In genomic region chr1:149103109-149104081, GRCh38 we compare ENCODE assay signal across 8 cellular contexts. TPM values are rescaled to one million over a fixed set of nuclear protein-coding genes. Genes with fewer than 3 reads are reported as not detected.
A peak's percentile ranks its signal among the peaks of the same experiment; 100 is the strongest.
DNase-seq lines count a peak whose midpoint lies in the region; ATAC-seq and TF ChIP-seq lines count a peak whose summit lies in the region.
"Not testable (repeated sequence)": the region's sequence is repeated elsewhere in the genome, so short reads cannot be mapped to it uniquely, and the experiment has no call there.

Gene NBPF9 (minus strand): TSS chr1:149103551. CDS start chr1:149082139, 21,412 bp downstream.

- not testable (repeated sequence) for H3K9me3 Mint-ChIP-seq in Caco-2 (ENCODE audit: unreplicated experiment); activated T-helper 17 cell treated with anti-CD3 and anti-CD28 coated beads, Interleukin-2, amount 50 U/mL, for 72 hours; naive thymus-derived CD4-positive, alpha-beta T cell

- not testable (repeated sequence) for BruUV-seq in Caco-2 (replicated peaks; lab: Mats Ljungman, UMichigan)

- peak; percentile 36 for TF ChIP-seq POLR2A in Raji (IDR thresholded peaks at IDR 0.05; ENCODE audit: insufficient read depth, low read depth, low read length)

- intact Hi-C loops in Caco-2 (cut with micrococcal nuclease; ENCODE audit: unreplicated experiment); naive thymus-derived CD4-positive, alpha-beta T cell (cut with micrococcal nuclease): not testable (repeated sequence)

- DNase-seq in Caco-2 (peak; percentile 59 to 60), HL-60 (ENCODE audit: low read depth in 1 of 2, low spot score in 1 of 2) (peak; percentile 4 to 32), fibroblast of gingiva (ENCODE audit: low read depth) (peak; percentile 46)
- DNase-seq in naive thymus-derived CD4-positive, alpha-beta T cell: peak; percentile 38 to 61 (median 56)
- DNase-seq in stimulated activated CD8-positive, alpha-beta memory T cell treated with anti-CD3 and anti-CD28 coated beads, Interleukin-4, amount 100 ng/mL, for 24 hours (ENCODE audit: low read depth): peak; percentile 20

- peak within 1 kb of the TSS; percentile 42 for H3K4me3 ChIP-seq in Caco-2 (ENCODE audit: low read depth, low read length)
- peak within 1 kb of the TSS; percentile 44 for H3K4me3 ChIP-seq in HL-60 (replicated peaks; ENCODE audit: insufficient read depth, low read length)
- not testable (repeated sequence) for H3K4me3 ChIP-seq in naive thymus-derived CD4-positive, alpha-beta T cell (ENCODE audit: low read length)

- H3K36me3 Mint-ChIP-seq in Caco-2 (ENCODE audit: insufficient read depth, unreplicated experiment); activated T-helper 17 cell treated with anti-CD3 and anti-CD28 coated beads, Interleukin-2, amount 50 U/mL, for 72 hours (ENCODE audit: low read depth); naive thymus-derived CD4-positive, alpha-beta T cell: not testable (repeated sequence)

- H3K4me3 Mint-ChIP-seq in Caco-2 (ENCODE audit: unreplicated experiment): peak within 1 kb of the TSS; percentile 81
- peak within 1 kb of the TSS; percentile 94 for H3K4me3 Mint-ChIP-seq in activated T-helper 17 cell treated with anti-CD3 and anti-CD28 coated beads, Interleukin-2, amount 50 U/mL, for 72 hours
- H3K4me3 Mint-ChIP-seq in naive thymus-derived CD4-positive, alpha-beta T cell: peak within 1 kb of the TSS; percentile 87 to 100 (median 98)

- H3K27ac ChIP-seq in HL-60 (replicated peaks): peak within 1 kb of the TSS; percentile 55; the same call in 1 of the 2 replicates
- not testable (repeated sequence) for H3K27ac ChIP-seq in naive thymus-derived CD4-positive, alpha-beta T cell (ENCODE audit: low read depth, low read length)

- TF ChIP-seq CTCF in Caco-2 (IDR thresholded peaks at IDR 0.05; ENCODE audit: insufficient read depth in 1 of 2, low read depth in 1 of 2, low read length in 1 of 2, severe bottlenecking in 1 of 2, unreplicated experiment in 1 of 2); HL-60 (IDR thresholded peaks at IDR 0.05; ENCODE audit: insufficient read depth, low read length): not testable (repeated sequence)

- not testable (repeated sequence) for H3K27me3 Mint-ChIP-seq in Caco-2 (ENCODE audit: insufficient read depth, unreplicated experiment); activated T-helper 17 cell treated with anti-CD3 and anti-CD28 coated beads, Interleukin-2, amount 50 U/mL, for 72 hours; naive thymus-derived CD4-positive, alpha-beta T cell

- H3K27me3 ChIP-seq in Caco-2 (replicated peaks; ENCODE audit: control insufficient read depth, insufficient read depth, low read length); HL-60 (ENCODE audit: insufficient read depth, poor library complexity, severe bottlenecking); naive thymus-derived CD4-positive, alpha-beta T cell (ENCODE audit: control insufficient read depth in 2 of 2, insufficient read depth in 2 of 2, low read length in 2 of 2): not testable (repeated sequence)

- H3K4me1 ChIP-seq in Caco-2; naive thymus-derived CD4-positive, alpha-beta T cell (ENCODE audit: control insufficient read depth in 2 of 2, insufficient read depth in 2 of 2, low read length in 2 of 2): not testable (repeated sequence)

- not testable (repeated sequence) for H3K36me3 ChIP-seq in Caco-2 (ENCODE audit: control insufficient read depth, insufficient read depth, low read length); naive thymus-derived CD4-positive, alpha-beta T cell (ENCODE audit: control insufficient read depth in 2 of 3, insufficient read depth in 3 of 3, low read length in 3 of 3)

- H3K9me3 ChIP-seq in Caco-2; naive thymus-derived CD4-positive, alpha-beta T cell (ENCODE audit: control insufficient read depth in 2 of 3, low read length in 3 of 3): not testable (repeated sequence)

- CTCF ChIA-PET in Caco-2 (lab: Charles Lee); naive thymus-derived CD4-positive, alpha-beta T cell (lab: Charles Lee): not testable (repeated sequence)

- H3K27ac Mint-ChIP-seq in Caco-2 (ENCODE audit: unreplicated experiment): peak within 1 kb of the TSS; percentile 78
- peak within 1 kb of the TSS; percentile 92 for H3K27ac Mint-ChIP-seq in activated T-helper 17 cell treated with anti-CD3 and anti-CD28 coated beads, Interleukin-2, amount 50 U/mL, for 72 hours
- peak within 1 kb of the TSS; percentile 92 to 98 (median 95) for H3K27ac Mint-ChIP-seq in naive thymus-derived CD4-positive, alpha-beta T cell

- H3K4me1 Mint-ChIP-seq in Caco-2 (ENCODE audit: low read depth, unreplicated experiment); activated T-helper 17 cell treated with anti-CD3 and anti-CD28 coated beads, Interleukin-2, amount 50 U/mL, for 72 hours; naive thymus-derived CD4-positive, alpha-beta T cell: not testable (repeated sequence)

- ATAC-seq in GM21576 (IDR thresholded peaks at IDR 0.05; ENCODE audit: unreplicated experiment): peak; percentile 95
- ATAC-seq in activated T-helper 17 cell treated with anti-CD3 and anti-CD28 coated beads, Interleukin-2, amount 50 U/mL, for 72 hours (replicated peaks): peak; percentile 94
- peak; percentile 93 for ATAC-seq in naive thymus-derived CD4-positive, alpha-beta T cell

- POLR2A ChIA-PET in Caco-2 (lab: Charles Lee); naive thymus-derived CD4-positive, alpha-beta T cell (lab: Charles Lee): not testable (repeated sequence)

RNA-seq across cellular contexts. Expression of gene NBPF9, which starts in this region (rescaled TPM):
- 18.4 and 19.0 TPM in 2 replicates for total RNA-seq in Caco-2 (2022)
- 10 to 100 TPM; 25.0 to 27.9 TPM for total RNA-seq in activated T-helper 17 cell treated with anti-CD3 and anti-CD28 coated beads, Interleukin-2, amount 50 U/mL, for 72 hours
- 10 to 100 TPM; 27.1 to 79.8 (median 57.3) TPM for total RNA-seq in naive thymus-derived CD4-positive, alpha-beta T cell
- polyA plus RNA-seq in naive thymus-derived CD4-positive, alpha-beta T cell: 10 to 100 TPM in 1 of 2 donors, 1 to 10 TPM in 1; 3.6 to 11.8 TPM
